Comparison of ENCODE assay signal across 17 cellular contexts in genomic region chr1:48251323-48251722, GRCh38. TPM values are rescaled to one million over a fixed set of nuclear protein-coding genes. Genes with fewer than 3 reads are reported as not detected.
DNase-seq lines count a peak whose midpoint lies in the region; ATAC-seq, FAIRE-seq and TF ChIP-seq lines count a peak whose summit lies in the region.
"Had no signal": no experiment of that assay in that cellular context is flagged by ENCODE, and none has a peak within 500 bp of the region (broad histone marks: within the 10 kb centered on the region; RNA-seq: fewer than 3 reads in every experiment).

No MANE protein-coding gene starts in this region.

- peaks cover 6 to 21% of the 10 kb centered on the region in 2 experiments; a peak in 3 of 5 replicates for H3K36me3 ChIP-seq in HepG2 (replicated peaks in 1 of 2; ENCODE audit: control insufficient read depth in 1 of 2, insufficient read depth in 2 of 2, low read length in 2 of 2)
- H3K36me3 ChIP-seq in right lobe of liver: no peaks in the 10 kb centered on the region
- H3K36me3 ChIP-seq in Peyer's patch: no peaks in the 10 kb centered on the region
- no peaks in the 10 kb centered on the region for H3K36me3 ChIP-seq in naive thymus-derived CD4-positive, alpha-beta T cell (ENCODE audit: control insufficient read depth in 2 of 3, insufficient read depth in 3 of 3, low read length in 3 of 3)
- H3K36me3 ChIP-seq: BLaER1 treated with 17β-estradiol and CSF1 and Interleukin-3, amounts not matched to agents 10 nM and 100 nM had no signal

- 100% methylated on average over 2 of the region's 2 CpGs for whole genome bisulfite sequencing in HepG2 (ENCODE audit: low lambda C conversion rate)
- 89% methylated on average over 1 of the region's 2 CpGs for WGBS in right lobe of liver (ENCODE audit: insufficient coverage, low coverage, low lambda C conversion rate, missing lambda C conversion rate)

- intact Hi-C loops in HepG2 (cut with micrococcal nuclease; ENCODE audit: unreplicated experiment): no loop called here
- intact Hi-C loops in right lobe of liver (cut with DNase I): no loop called here
- intact Hi-C loops in naive thymus-derived CD4-positive, alpha-beta T cell (cut with micrococcal nuclease): no loop called here

- in situ Hi-C loops in HepG2 (cut with HindIII; ENCODE audit: extremely low pct_ligation_motif_present, low pct_unique_long_range_greater_than_20kb): no loop called here

- ATAC-seq in HepG2: peak; percentile 19; the same call in 1 of the 3 replicates
- ATAC-seq in right lobe of liver: no peak
- peak; percentile 42 for ATAC-seq in naive thymus-derived CD4-positive, alpha-beta T cell
- no peak for ATAC-seq in GM19324 (IDR thresholded peaks at IDR 0.05; ENCODE audit: low FRiP score, unreplicated experiment)
- no peak for ATAC-seq in HG02938 (IDR thresholded peaks at IDR 0.05; ENCODE audit: unreplicated experiment)

- CTCF ChIA-PET in HepG2 (lab: Yijun Ruan, JAX; ENCODE audit: low intra/inter-chr PET ratio, low total read pairs): no interaction called here
- CTCF ChIA-PET in naive thymus-derived CD4-positive, alpha-beta T cell (lab: Charles Lee): no interaction called here

- FAIRE-seq in HepG2 (lab: Jason Lieb, UNC): no peak
- FAIRE-seq: G401.6, GM12891 had no signal

- no peak overlapping the region for H3K27ac Mint-ChIP-seq in naive thymus-derived CD4-positive, alpha-beta T cell
- H3K27ac Mint-ChIP-seq: CD4-positive, alpha-beta memory T cell; H9 had no signal

- peaks cover 5 to 18% (median 7%) of the 10 kb centered on the region in 5 donors for H3K27me3 Mint-ChIP-seq in naive thymus-derived CD4-positive, alpha-beta T cell

- no peak overlapping the region for H3K4me3 Mint-ChIP-seq in naive thymus-derived CD4-positive, alpha-beta T cell
- H3K4me3 Mint-ChIP-seq: CD4-positive, alpha-beta memory T cell; H9 had no signal

- no peak overlapping the region for H2AFZ ChIP-seq in HepG2 (ENCODE audit: low read length)

- BruUV-seq in HepG2 (replicated peaks; lab: Mats Ljungman, UMichigan): no TSS peak

- no peaks in the 10 kb centered on the region for H3K79me2 ChIP-seq in HepG2 (ENCODE audit: insufficient read depth, low read length)

- H3K9me3 Mint-ChIP-seq in naive thymus-derived CD4-positive, alpha-beta T cell: no peaks in the 10 kb centered on the region
- H3K9me3 Mint-ChIP-seq: H9 had no signal

- H3K9ac ChIP-seq in HepG2 (ENCODE audit: insufficient read depth, low read depth, low read length): no peak overlapping the region
- H3K9ac ChIP-seq: BLaER1 treated with 17β-estradiol and CSF1 and Interleukin-3, amounts not matched to agents 10 nM and 100 nM had no signal

- DNase-seq in HepG2 (ENCODE audit: low spot score) (no peak), right lobe of liver (no peak), Peyer's patch (no peak)
- no peak for DNase-seq in naive thymus-derived CD4-positive, alpha-beta T cell
- no peak for DNase-seq in activated CD4-positive, CD25-positive, alpha-beta regulatory T cell treated with anti-CD3 and anti-CD28 coated beads, Interleukin-2, amount 50 U/mL, for 72 hours
- DNase-seq: ACHN; CD4-positive, alpha-beta memory T cell; EL; GOT3; H9 had no signal

- peaks cover 0 to 2% (median 0%) of the 10 kb centered on the region in 7 donors for H3K4me1 Mint-ChIP-seq in naive thymus-derived CD4-positive, alpha-beta T cell
- H3K4me1 Mint-ChIP-seq: CD4-positive, alpha-beta memory T cell had no signal

- H3K27me3 ChIP-seq in HepG2 (ENCODE audit: control insufficient read depth in 1 of 2, insufficient read depth in 2 of 2, low read length in 2 of 2): no peaks in the 10 kb centered on the region
- H3K27me3 ChIP-seq in right lobe of liver: no peaks in the 10 kb centered on the region
- H3K27me3 ChIP-seq in Peyer's patch: no peaks in the 10 kb centered on the region
- H3K27me3 ChIP-seq in naive thymus-derived CD4-positive, alpha-beta T cell (ENCODE audit: control insufficient read depth in 2 of 2, insufficient read depth in 2 of 2, low read length in 2 of 2): no peaks in the 10 kb centered on the region
- H3K27me3 ChIP-seq: BLaER1 treated with 17β-estradiol and CSF1 and Interleukin-3, amounts not matched to agents 10 nM and 100 nM had no signal

- no peaks in the 10 kb centered on the region for H3K36me3 Mint-ChIP-seq in naive thymus-derived CD4-positive, alpha-beta T cell
- H3K36me3 Mint-ChIP-seq: CD4-positive, alpha-beta memory T cell had no signal

- H3K9me3 ChIP-seq in HepG2 (ENCODE audit: low read length) (no peaks in the 10 kb centered on the region), right lobe of liver (no peaks in the 10 kb centered on the region), Peyer's patch (no peaks in the 10 kb centered on the region)
- H3K9me3 ChIP-seq in naive thymus-derived CD4-positive, alpha-beta T cell (ENCODE audit: control insufficient read depth in 2 of 3, low read length in 3 of 3): no peaks in the 10 kb centered on the region
- H3K9me3 ChIP-seq: BLaER1 treated with 17β-estradiol and CSF1 and Interleukin-3, amounts not matched to agents 10 nM and 100 nM had no signal

- H3K27ac ChIP-seq in HepG2 (ENCODE audit: extremely low read length, insufficient read depth, low read length) (no peak overlapping the region), right lobe of liver (no peak overlapping the region), Peyer's patch (peak overlapping the region in 3 of 4 donors; percentile 30 to 79 (median 69))
- no peak overlapping the region for H3K27ac ChIP-seq in naive thymus-derived CD4-positive, alpha-beta T cell (ENCODE audit: low read depth, low read length)
- H3K27ac ChIP-seq: BLaER1 treated with 17β-estradiol and CSF1 and Interleukin-3, amounts not matched to agents 10 nM and 100 nM had no signal

- TF ChIP-seq POLR2A in HepG2 (IDR thresholded peaks at IDR 0.05; ENCODE audit: insufficient read depth in 1 of 2, low read depth in 2 of 2, low read length in 2 of 2) (no peak), right lobe of liver (IDR thresholded peaks at IDR 0.05) (no peak), Peyer's patch (IDR thresholded peaks at IDR 0.05) (no peak)

- TF ChIP-seq EP300 in HepG2 (IDR thresholded peaks at IDR 0.05; ENCODE audit: low read depth in 2 of 2, low read length in 2 of 2) (no peak), HepG2 (CRISPR knock-in tag; IDR thresholded peaks at IDR 0.05; ENCODE audit: borderline replicate concordance) (no peak)

- H3K4me3 ChIP-seq in HepG2 (replicated peaks in 1 of 3; ENCODE audit: insufficient read depth in 1 of 3, low read depth in 2 of 3, low read length in 3 of 3): no peak overlapping the region
- H3K4me3 ChIP-seq in right lobe of liver: no peak overlapping the region
- H3K4me3 ChIP-seq in Peyer's patch: no peak overlapping the region
- no peak overlapping the region for H3K4me3 ChIP-seq in naive thymus-derived CD4-positive, alpha-beta T cell (ENCODE audit: low read length)
- H3K4me3 ChIP-seq: BLaER1 treated with 17β-estradiol and CSF1 and Interleukin-3, amounts not matched to agents 10 nM and 100 nM had no signal

- TF ChIP-seq CTCF in HepG2 (CRISPR knock-in tag; IDR thresholded peaks at IDR 0.05) (no peak), right lobe of liver (IDR thresholded peaks at IDR 0.05) (no peak), Peyer's patch (IDR thresholded peaks at IDR 0.05) (no peak)

- H4K20me1 ChIP-seq in HepG2 (ENCODE audit: insufficient read depth, low read length): no peaks in the 10 kb centered on the region
- H4K20me1 ChIP-seq: BLaER1 treated with 17β-estradiol and CSF1 and Interleukin-3, amounts not matched to agents 10 nM and 100 nM had no signal

- POLR2A ChIA-PET in HepG2 (lab: Yijun Ruan, JAX): no interaction called here
- POLR2A ChIA-PET in naive thymus-derived CD4-positive, alpha-beta T cell (lab: Charles Lee): no interaction called here

- no peak overlapping the region for H3K4me2 ChIP-seq in HepG2 (ENCODE audit: low read depth, low read length)

- no peak for TF ChIP-seq RAD21 in HepG2 (CRISPR knock-in tag; IDR thresholded peaks at IDR 0.05)

- H3K4me1 ChIP-seq in HepG2 (ENCODE audit: insufficient read depth, low read length): no peaks in the 10 kb centered on the region
- peaks cover 0 to 3% (median 0%) of the 10 kb centered on the region in 4 donors for H3K4me1 ChIP-seq in right lobe of liver
- H3K4me1 ChIP-seq in Peyer's patch: peaks cover 0 to 35% (median 2%) of the 10 kb centered on the region in 4 donors
- no peaks in the 10 kb centered on the region for H3K4me1 ChIP-seq in naive thymus-derived CD4-positive, alpha-beta T cell (ENCODE audit: control insufficient read depth in 2 of 2, insufficient read depth in 2 of 2, low read length in 2 of 2)

RNA-seq across cellular contexts. Expression of gene SLC5A9, which starts 28.8 kb away (rescaled TPM):
- total RNA-seq in HepG2 (2016; rRNA removed; fragmentation: Illumina TruSeq; extraction: Trizol): 12.5 and 42.0 TPM in 2 replicates
- total RNA-seq in HepG2 (2016; cell fraction: cytosol; rRNA removed; fragmentation: Illumina TruSeq; extraction: Trizol; ENCODE audit: low read depth): 5.6 and 7.3 TPM in 2 replicates
- 12.1 and 46.2 TPM in 2 replicates for total RNA-seq in HepG2 (2016; cell fraction: insoluble cytoplasmic fraction; rRNA removed; fragmentation: Illumina TruSeq; extraction: Trizol)
- 10.8 and 12.4 TPM in 2 replicates for total RNA-seq in HepG2 (2016; cell fraction: membrane; rRNA removed; fragmentation: Illumina TruSeq; extraction: Trizol)
- total RNA-seq in HepG2 (2016; cell fraction: nucleus; rRNA removed; fragmentation: Illumina TruSeq; extraction: Trizol): 48.7 and 58.9 TPM in 2 replicates
- polyA plus RNA-seq in HepG2 (2011; rRNA removed): 65.0 and 66.4 TPM in 2 replicates
- 31.0 and 34.1 TPM in 2 replicates for polyA plus RNA-seq in HepG2 (2011; cell fraction: cytosol; rRNA removed)
- polyA plus RNA-seq in HepG2 (2011; cell fraction: nucleus; rRNA removed): 293 and 346 TPM in 2 replicates
- polyA plus RNA-seq in HepG2 (2012): 27.5 and 39.2 TPM in 2 replicates
- polyA plus RNA-seq in HepG2 (2016; cell fraction: cytosol; fragmentation: Illumina TruSeq; extraction: Trizol; ENCODE audit: low read depth): 4.2 and 4.7 TPM in 2 replicates
- polyA plus RNA-seq in HepG2 (2016; cell fraction: insoluble cytoplasmic fraction; fragmentation: Illumina TruSeq; extraction: Trizol; ENCODE audit: low read depth): 12.4 and 12.6 TPM in 2 replicates
- polyA plus RNA-seq in HepG2 (2016; cell fraction: membrane; fragmentation: Illumina TruSeq; extraction: Trizol; ENCODE audit: low read depth): 6.8 and 9.0 TPM in 2 replicates
- 122 TPM in 2 replicates for polyA plus RNA-seq in HepG2 (2016; cell fraction: nucleus; fragmentation: Illumina TruSeq; extraction: Trizol; ENCODE audit: insufficient read depth, low read depth)
- polyA minus RNA-seq in HepG2 (2011; rRNA and poly(A)+ RNA removed; ENCODE audit: low replicate concordance): 0.07 and 112 TPM in 2 replicates
- 12.0 and 15.6 TPM in 2 replicates for polyA minus RNA-seq in HepG2 (2011; cell fraction: cytosol; rRNA and poly(A)+ RNA removed)
- 54.7 and 62.5 TPM in 2 replicates for polyA minus RNA-seq in HepG2 (2011; cell fraction: nucleus; rRNA and poly(A)+ RNA removed)
- 10 to 100 TPM in 4 of 6 experiments, 1 to 10 TPM in 2; 8.5 to 16.9 (median 11.8) TPM for total RNA-seq in right lobe of liver
- 100 to 1,000 TPM in 3 of 4 donors, 1 to 10 TPM in 1; 8.3 to 272 (median 210) TPM for total RNA-seq in Peyer's patch
- total RNA-seq in naive thymus-derived CD4-positive, alpha-beta T cell: not detected
- not detected for polyA plus RNA-seq in naive thymus-derived CD4-positive, alpha-beta T cell
- total RNA-seq: A172; CD4-positive, alpha-beta memory T cell; H9; HT1080 had no signal
- polyA plus RNA-seq: CD4-positive, alpha-beta memory T cell had no signal

Comparison
In these comparisons a context has a peak if more than half of its experiments do, and no peak if none do; other contexts are left out.
1. ATAC-seq: peak in HepG2 (single experiment) and naive thymus-derived CD4-positive, alpha-beta T cell (single experiment); none in right lobe of liver (0 of 4), GM19324 (single experiment) and HG02938 (single experiment).
2. H3K27ac ChIP-seq: peak in Peyer's patch (3 of 4); none in HepG2 (single experiment), right lobe of liver (0 of 3) and naive thymus-derived CD4-positive, alpha-beta T cell (single experiment).
3. RNA of gene SLC5A9, which starts 28.8 kb away (total RNA-seq): 8.3 to 272 TPM in Peyer's patch, 5.6 to 58.9 TPM in HepG2 and 8.5 to 16.9 TPM in right lobe of liver; not detected in naive thymus-derived CD4-positive, alpha-beta T cell; every median in the first group is over 4 times any median in the second.